ENCODE assay signal across 15 cellular contexts in genomic region chr10:22615101-22615500, GRCh38.
DNase-seq lines count a peak whose midpoint lies in the region; ATAC-seq and TF ChIP-seq lines count a peak whose summit lies in the region.
"Had no signal": no experiment of that assay in that cellular context is flagged by ENCODE, and none has a peak within 500 bp of the region (broad histone marks: within the 10 kb centered on the region; RNA-seq: fewer than 3 reads in every experiment).

No MANE protein-coding gene starts in this region.

- H3K36me3 Mint-ChIP-seq in activated CD8-positive, alpha-beta memory T cell treated with anti-CD3 and anti-CD28 coated beads, Interleukin-2, amount 10 ng/mL, durations not matched to agents 7 days and 5 days = peaks cover 15% of the 10 kb centered on the region
- peaks cover 24% of the 10 kb centered on the region for H3K36me3 Mint-ChIP-seq in central memory CD8-positive, alpha-beta T cell (ENCODE audit: insufficient read depth)
- H3K36me3 Mint-ChIP-seq in stimulated activated memory B cell treated with anti-CD40 and anti-IgM and Interleukin-4, amounts not matched to agents 10 μg/mL and 1 μg/mL and 100 μg/mL, for 72 hours = peaks cover 27% of the 10 kb centered on the region

- H3K36me3 ChIP-seq in OCI-LY7 (ENCODE audit: insufficient read depth, low read length) = peaks cover 9% of the 10 kb centered on the region
- H3K36me3 ChIP-seq: prostate gland had no signal

- peaks cover 71% of the 10 kb centered on the region for H3K4me1 ChIP-seq in OCI-LY7 (ENCODE audit: insufficient read depth, low read length, poor library complexity, severe bottlenecking)
- H3K4me1 ChIP-seq: prostate gland had no signal

- peak overlapping the region; percentile 70 for H3K4me3 Mint-ChIP-seq in activated CD8-positive, alpha-beta memory T cell treated with anti-CD3 and anti-CD28 coated beads, Interleukin-2, amount 10 ng/mL, durations not matched to agents 7 days and 5 days
- peak overlapping the region; percentile 58 for H3K4me3 Mint-ChIP-seq in central memory CD8-positive, alpha-beta T cell
- no peak overlapping the region for H3K4me3 Mint-ChIP-seq in stimulated activated memory B cell treated with anti-CD40 and anti-IgM and Interleukin-4, amounts not matched to agents 10 μg/mL and 1 μg/mL and 100 μg/mL, for 72 hours

- no peaks in the 10 kb centered on the region for H4K20me1 ChIP-seq in OCI-LY7 (ENCODE audit: insufficient read depth, low read length)

- peaks cover 94% of the 10 kb centered on the region for H3K4me1 Mint-ChIP-seq in activated CD8-positive, alpha-beta memory T cell treated with anti-CD3 and anti-CD28 coated beads, Interleukin-2, amount 10 ng/mL, durations not matched to agents 7 days and 5 days
- peaks cover 93% of the 10 kb centered on the region for H3K4me1 Mint-ChIP-seq in central memory CD8-positive, alpha-beta T cell
- peaks cover 87% of the 10 kb centered on the region for H3K4me1 Mint-ChIP-seq in stimulated activated memory B cell treated with anti-CD40 and anti-IgM and Interleukin-4, amounts not matched to agents 10 μg/mL and 1 μg/mL and 100 μg/mL, for 72 hours

- H3K27ac Mint-ChIP-seq in activated CD8-positive, alpha-beta memory T cell treated with anti-CD3 and anti-CD28 coated beads, Interleukin-2, amount 10 ng/mL, durations not matched to agents 7 days and 5 days = peak overlapping the region; percentile 86
- peak overlapping the region; percentile 99 for H3K27ac Mint-ChIP-seq in central memory CD8-positive, alpha-beta T cell (ENCODE audit: low read depth)
- H3K27ac Mint-ChIP-seq in stimulated activated memory B cell treated with anti-CD40 and anti-IgM and Interleukin-4, amounts not matched to agents 10 μg/mL and 1 μg/mL and 100 μg/mL, for 72 hours = peak overlapping the region; percentile 95

- BruUV-seq in OCI-LY7 (replicated peaks; lab: Mats Ljungman, UMichigan) = no TSS peak

- peak overlapping the region; percentile 60 for H3K27ac ChIP-seq in OCI-LY7 (ENCODE audit: low read depth, low read length, poor library complexity, severe bottlenecking)
- H3K27ac ChIP-seq: prostate gland, testis had no signal

- peak overlapping the region; percentile 89; the same call in 1 of the 2 replicates for H2AFZ ChIP-seq in OCI-LY7 (ENCODE audit: low read length)

- no peaks in the 10 kb centered on the region for H3K27me3 Mint-ChIP-seq in activated CD8-positive, alpha-beta memory T cell treated with anti-CD3 and anti-CD28 coated beads, Interleukin-2, amount 10 ng/mL, durations not matched to agents 7 days and 5 days
- no peaks in the 10 kb centered on the region for H3K27me3 Mint-ChIP-seq in central memory CD8-positive, alpha-beta T cell
- H3K27me3 Mint-ChIP-seq in stimulated activated memory B cell treated with anti-CD40 and anti-IgM and Interleukin-4, amounts not matched to agents 10 μg/mL and 1 μg/mL and 100 μg/mL, for 72 hours = no peaks in the 10 kb centered on the region

- no peak for TF ChIP-seq CTCF in OCI-LY7 (conservative IDR thresholded peaks at IDR 0.05; ENCODE audit: low read length)

- no peak for DNase-seq in activated CD8-positive, alpha-beta memory T cell treated with anti-CD3 and anti-CD28 coated beads, Interleukin-2, amount 10 ng/mL, durations not matched to agents 7 days and 5 days
- no peak for DNase-seq in activated CD8-positive, alpha-beta memory T cell treated with anti-CD3 and anti-CD28 coated beads, Interleukin-2, amount 50 U/mL, for 48 hours
- no peak for DNase-seq in OCI-LY7 (ENCODE audit: low spot score)
- no peak for DNase-seq in central memory CD8-positive, alpha-beta T cell (ENCODE audit: low spot score in 2 of 2)
- no peak for DNase-seq in LoVo (ENCODE audit: low spot score)
- no peak for DNase-seq in pons (ENCODE audit: low spot score)
- no peak for DNase-seq in stimulated activated CD4-positive, alpha-beta T cell treated with anti-CD3 and anti-CD28 coated beads, Interleukin-2, amount 100 ng/mL, for 24 hours
- DNase-seq: activated CD4-positive, alpha-beta T cell treated with anti-CD3 and anti-CD28 coated beads for 48 hours; activated effector memory CD4-positive, alpha-beta T cell treated with Interleukin-2 at 50 U/mL for 16 hours; COR-L47; T-helper 2 cell; testis had no signal

- POLR2A ChIA-PET in OCI-LY7 (lab: Charles Lee) = interaction anchor here (0.7 to 4.1 kb wide), 8 partner anchors 9 to 97 kb away, joined by 3 to 31 read pairs (median 7); no protein-coding TSS in a partner anchor

- CTCF ChIA-PET in activated CD8-positive, alpha-beta memory T cell treated with anti-CD3 and anti-CD28 coated beads, Interleukin-2, amount 10 ng/mL, durations not matched to agents 7 days and 5 days (lab: Charles Lee) = interaction anchor here (1.0 to 1.3 kb wide), 4 partner anchors 43 to 61 kb away, joined by 3 to 4 read pairs (median 3); no protein-coding TSS in a partner anchor
- CTCF ChIA-PET in OCI-LY7 (lab: Charles Lee; ENCODE audit: unreplicated experiment) = no interaction called here

- ATAC-seq in activated CD8-positive, alpha-beta memory T cell treated with anti-CD3 and anti-CD28 coated beads, Interleukin-2, amount 10 ng/mL, durations not matched to agents 7 days and 5 days = no peak
- no peak for ATAC-seq in central memory CD8-positive, alpha-beta T cell (replicated peaks; ENCODE audit: extremely low read depth, poor library complexity, severe bottlenecking)
- ATAC-seq in stimulated activated memory B cell treated with anti-CD40 and anti-IgM and Interleukin-4, amounts not matched to agents 10 μg/mL and 1 μg/mL and 100 μg/mL, for 72 hours = no peak
- ATAC-seq: A549 had no signal

- H3K4me3 ChIP-seq in OCI-LY7 (ENCODE audit: low read depth, low read length, poor library complexity, severe bottlenecking) = peak overlapping the region; percentile 65
- H3K4me3 ChIP-seq: A549, prostate gland, testis had no signal

- no peaks in the 10 kb centered on the region for H3K9me2 ChIP-seq in OCI-LY7 (ENCODE audit: insufficient read depth, low read length)

- intact Hi-C loops in OCI-LY7 (cut with micrococcal nuclease; ENCODE audit: unreplicated experiment) = loop anchor here (5.0 kb wide), 2 partner anchors 67 to 97 kb away; partner anchors contain the start of gene PIP4K2A

- peak overlapping the region; percentile 79 for H3K4me2 ChIP-seq in OCI-LY7 (ENCODE audit: low read length)

- H3K79me2 ChIP-seq in OCI-LY7 (ENCODE audit: insufficient read depth, low read depth, low read length) = peaks cover 37% of the 10 kb centered on the region; the same call in 1 of the 2 replicates

- H3K9me3 Mint-ChIP-seq in activated CD8-positive, alpha-beta memory T cell treated with anti-CD3 and anti-CD28 coated beads, Interleukin-2, amount 10 ng/mL, durations not matched to agents 7 days and 5 days (ENCODE audit: low read depth) = no peaks in the 10 kb centered on the region
- no peaks in the 10 kb centered on the region for H3K9me3 Mint-ChIP-seq in central memory CD8-positive, alpha-beta T cell
- H3K9me3 Mint-ChIP-seq in stimulated activated memory B cell treated with anti-CD40 and anti-IgM and Interleukin-4, amounts not matched to agents 10 μg/mL and 1 μg/mL and 100 μg/mL, for 72 hours = peaks cover 1% of the 10 kb centered on the region

- no peaks in the 10 kb centered on the region; the same call in 1 of the 2 replicates for H3K9me3 ChIP-seq in OCI-LY7 (ENCODE audit: low read length)
- H3K9me3 ChIP-seq: A549, prostate gland, testis had no signal
